Comparison of ENCODE assay signal across 8 cellular contexts in genomic region chr16:56610609-56611111, GRCh38. TPM values are rescaled to one million over a fixed set of nuclear protein-coding genes. Genes with fewer than 3 reads are reported as not detected.
DNase-seq lines count a peak whose midpoint lies in the region; ATAC-seq and TF ChIP-seq lines count a peak whose summit lies in the region.

No MANE protein-coding gene starts in this region.

- no peak for TF ChIP-seq CTCF in neutrophil (IDR thresholded peaks at IDR 0.05)

- DNase-seq in NT2/D1 (ENCODE audit: low read depth, low spot score) = no peak
- no peak for DNase-seq in mucosa of gallbladder (ENCODE audit: low spot score)
- DNase-seq in ecto neural progenitor cell (ENCODE audit: low spot score) = no peak

- H3K27ac Mint-ChIP-seq in dendritic cell treated with granulocyte-macrophage colony-stimulating factor and Interleukin-4, amounts not matched to agents 40 ng/mL and 50 ng/mL, for 4 days = peak overlapping the region; percentile 86

- intact Hi-C loops in dendritic cell treated with granulocyte-macrophage colony-stimulating factor and Interleukin-4, amounts not matched to agents 40 ng/mL and 50 ng/mL, for 4 days (cut with micrococcal nuclease) = no loop called here

- H3K4me1 Mint-ChIP-seq in dendritic cell treated with granulocyte-macrophage colony-stimulating factor and Interleukin-4, amounts not matched to agents 40 ng/mL and 50 ng/mL, for 4 days (ENCODE audit: low read depth) = peaks cover 45% of the 10 kb centered on the region

- no peaks in the 10 kb centered on the region for H3K36me3 Mint-ChIP-seq in dendritic cell treated with granulocyte-macrophage colony-stimulating factor and Interleukin-4, amounts not matched to agents 40 ng/mL and 50 ng/mL, for 4 days (ENCODE audit: low read depth)

- ATAC-seq in GM21447 (IDR thresholded peaks at IDR 0.05; ENCODE audit: unreplicated experiment) (no peak), GM19397 (IDR thresholded peaks at IDR 0.05; ENCODE audit: unreplicated experiment) (no peak)

- no peak overlapping the region for H3K27ac ChIP-seq in BLaER1
- H3K27ac ChIP-seq in neutrophil = peak overlapping the region; percentile 73

- H3K4me2 ChIP-seq in BLaER1 = peak overlapping the region; percentile 100

- H3K9me3 ChIP-seq in BLaER1 (no peaks in the 10 kb centered on the region), NT2/D1 (ENCODE audit: insufficient read depth, low read length) (no peaks in the 10 kb centered on the region), neutrophil (no peaks in the 10 kb centered on the region)

- no peak overlapping the region for H3K9ac ChIP-seq in BLaER1
- H3K9ac ChIP-seq in NT2/D1 (ENCODE audit: insufficient read length, low read depth) = peak overlapping the region; percentile 3

- no peaks in the 10 kb centered on the region for H4K20me1 ChIP-seq in BLaER1

- H3K4me1 ChIP-seq in BLaER1 = peaks cover 47% of the 10 kb centered on the region
- peaks cover 17% of the 10 kb centered on the region for H3K4me1 ChIP-seq in NT2/D1 (ENCODE audit: insufficient read depth, insufficient read length)
- peaks cover 26 to 27% of the 10 kb centered on the region in 2 experiments for H3K4me1 ChIP-seq in neutrophil (ENCODE audit: control insufficient read depth in 1 of 2, insufficient read depth in 1 of 2, low read depth in 1 of 2, low read length in 1 of 2)

- H3K4me3 Mint-ChIP-seq in dendritic cell treated with granulocyte-macrophage colony-stimulating factor and Interleukin-4, amounts not matched to agents 40 ng/mL and 50 ng/mL, for 4 days = no peak overlapping the region

- no peaks in the 10 kb centered on the region for H3K9me3 Mint-ChIP-seq in dendritic cell treated with granulocyte-macrophage colony-stimulating factor and Interleukin-4, amounts not matched to agents 40 ng/mL and 50 ng/mL, for 4 days

- peaks cover 10% of the 10 kb centered on the region for H3K27me3 Mint-ChIP-seq in dendritic cell treated with granulocyte-macrophage colony-stimulating factor and Interleukin-4, amounts not matched to agents 40 ng/mL and 50 ng/mL, for 4 days

- H3K27me3 ChIP-seq in BLaER1 = peaks cover 9% of the 10 kb centered on the region
- H3K27me3 ChIP-seq in NT2/D1 (ENCODE audit: insufficient read depth, insufficient read length) = no peaks in the 10 kb centered on the region
- peaks cover 11% of the 10 kb centered on the region for H3K27me3 ChIP-seq in neutrophil

- H3K36me3 ChIP-seq in BLaER1 (no peaks in the 10 kb centered on the region), NT2/D1 (ENCODE audit: insufficient read depth, insufficient read length, low read length) (peaks cover 6% of the 10 kb centered on the region), neutrophil (no peaks in the 10 kb centered on the region)

- no peak overlapping the region for H3K4me3 ChIP-seq in BLaER1
- no peak overlapping the region for H3K4me3 ChIP-seq in NT2/D1 (ENCODE audit: insufficient read length, low read depth)
- no peak overlapping the region for H3K4me3 ChIP-seq in neutrophil (ENCODE audit: low read depth in 1 of 2, low read length in 1 of 2)

RNA-seq across cellular contexts. Expression of gene MT2A, which starts 2.3 kb away (rescaled TPM):
- 157 TPM for total RNA-seq in mucosa of gallbladder

RNA-seq across cellular contexts. Expression of gene MT1E, which starts 14.9 kb away (rescaled TPM):
- total RNA-seq in mucosa of gallbladder = 137 TPM

RNA-seq across cellular contexts. Expression of gene MT3, which starts 21.3 kb away (rescaled TPM):
- total RNA-seq in mucosa of gallbladder = 1.4 TPM

RNA-seq across cellular contexts. Expression of gene MT1M, which starts 21.8 kb away (rescaled TPM):
- total RNA-seq in mucosa of gallbladder = 4.6 TPM

RNA-seq across cellular contexts. Expression of gene MT1A, which starts 27.8 kb away (rescaled TPM):
- total RNA-seq in mucosa of gallbladder = 1.9 TPM
